In the genomic region with DNA sequence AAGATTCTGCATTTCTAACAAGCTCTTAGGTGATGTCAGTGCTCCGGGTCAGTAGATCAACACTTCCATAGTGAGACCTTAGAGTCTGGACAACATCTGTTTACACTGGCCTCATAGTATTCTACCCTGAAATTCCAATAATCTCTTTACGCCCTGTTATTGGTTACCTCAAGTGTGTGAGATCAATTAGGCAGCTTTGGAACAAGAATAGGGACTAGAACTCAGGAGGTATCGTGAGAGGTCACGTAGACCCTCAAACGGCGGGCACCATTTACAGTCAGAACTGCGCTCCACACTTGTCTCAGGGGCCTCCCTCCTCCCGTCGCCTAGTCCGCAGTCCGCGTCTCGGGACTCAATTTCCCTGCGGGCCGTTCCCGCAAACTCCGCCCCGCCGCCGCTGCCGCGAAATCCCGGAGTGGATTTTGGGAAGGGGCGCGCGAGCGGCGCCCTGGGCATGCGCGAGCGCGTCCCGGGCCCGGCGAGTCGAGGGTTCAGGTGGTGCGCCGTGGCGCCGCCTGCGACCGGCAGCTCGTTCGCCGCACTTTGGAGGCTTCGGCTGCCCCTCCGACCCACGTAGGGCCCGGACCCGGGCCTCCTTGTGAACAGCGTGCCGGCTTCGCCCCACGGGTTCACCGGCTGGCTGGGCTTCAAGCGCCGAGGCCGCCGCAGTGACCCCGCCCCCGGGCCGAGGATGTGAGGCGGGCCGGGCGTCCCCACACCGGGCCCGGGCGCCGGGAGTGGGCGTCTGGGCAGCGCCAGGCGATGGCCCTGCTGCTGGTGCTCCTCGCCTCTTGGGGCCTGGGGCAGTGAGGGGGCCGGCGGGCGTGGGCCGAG, we compare ENCODE assay signal across 8 cellular contexts. TPM values are rescaled to one million over a fixed set of nuclear protein-coding genes. Genes with fewer than 3 reads are reported as not detected.
DNase-seq lines count a peak whose midpoint lies in the region; ATAC-seq, FAIRE-seq and TF ChIP-seq lines count a peak whose summit lies in the region.

A gene with protein sequence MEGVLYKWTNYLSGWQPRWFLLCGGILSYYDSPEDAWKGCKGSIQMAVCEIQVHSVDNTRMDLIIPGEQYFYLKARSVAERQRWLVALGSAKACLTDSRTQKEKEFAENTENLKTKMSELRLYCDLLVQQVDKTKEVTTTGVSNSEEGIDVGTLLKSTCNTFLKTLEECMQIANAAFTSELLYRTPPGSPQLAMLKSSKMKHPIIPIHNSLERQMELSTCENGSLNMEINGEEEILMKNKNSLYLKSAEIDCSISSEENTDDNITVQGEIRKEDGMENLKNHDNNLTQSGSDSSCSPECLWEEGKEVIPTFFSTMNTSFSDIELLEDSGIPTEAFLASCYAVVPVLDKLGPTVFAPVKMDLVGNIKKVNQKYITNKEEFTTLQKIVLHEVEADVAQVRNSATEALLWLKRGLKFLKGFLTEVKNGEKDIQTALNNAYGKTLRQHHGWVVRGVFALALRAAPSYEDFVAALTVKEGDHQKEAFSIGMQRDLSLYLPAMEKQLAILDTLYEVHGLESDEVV (plus strand): TSS at position 498 of the 834 bp plus-strand sequence. CDS start 351 bp downstream, outside the sequence.

- 0 to 1% methylated on average over 1 to 8 of the region's 77 CpGs for WGBS in gastroesophageal sphincter (ENCODE audit: low coverage in 1 of 2), 2 donors

- no peaks in the 10 kb centered on the region for H3K27me3 ChIP-seq in gastroesophageal sphincter

- no peaks in the 10 kb centered on the region for H3K27me3 Mint-ChIP-seq in activated naive CD4-positive, alpha-beta T cell treated with anti-CD3 and anti-CD28 coated beads for 36 hours (ENCODE audit: low read depth)

- no peak within 1 kb of the TSS for H3K4me3 Mint-ChIP-seq in activated naive CD4-positive, alpha-beta T cell treated with anti-CD3 and anti-CD28 coated beads for 36 hours

- no peaks in the 10 kb centered on the region for H3K36me3 ChIP-seq in gastroesophageal sphincter

- TF ChIP-seq POLR2A in H54 (IDR thresholded peaks at IDR 0.05; ENCODE audit: low read depth, low read length) (peak; percentile 58), gastroesophageal sphincter (IDR thresholded peaks at IDR 0.05) (peak; percentile 37 to 48)

- no peaks in the 10 kb centered on the region for H3K36me3 Mint-ChIP-seq in activated naive CD4-positive, alpha-beta T cell treated with anti-CD3 and anti-CD28 coated beads for 36 hours (ENCODE audit: low read depth)

- H3K4me3 ChIP-seq in gastroesophageal sphincter, result peak within 1 kb of the TSS; percentile 81 to 96

- H3K27ac Mint-ChIP-seq in activated naive CD4-positive, alpha-beta T cell treated with anti-CD3 and anti-CD28 coated beads for 36 hours, result peak within 1 kb of the TSS; percentile 75

- no peaks in the 10 kb centered on the region for H3K9me3 Mint-ChIP-seq in activated naive CD4-positive, alpha-beta T cell treated with anti-CD3 and anti-CD28 coated beads for 36 hours

- ATAC-seq in gastroesophageal sphincter, result peak; percentile 74

- FAIRE-seq in G401.6 (lab: Jason Lieb, UNC), result peak; percentile 39
- no peak for FAIRE-seq in H54 (lab: Jason Lieb, UNC)

- H3K27ac ChIP-seq in gastroesophageal sphincter (peak within 1 kb of the TSS; percentile 83 to 96 (median 92)), substantia nigra (ENCODE audit: low read depth, low read length, poor library complexity, severe bottlenecking) (peak within 1 kb of the TSS; percentile 75)

- H3K4me1 Mint-ChIP-seq in activated naive CD4-positive, alpha-beta T cell treated with anti-CD3 and anti-CD28 coated beads for 36 hours (ENCODE audit: low read depth), result peaks cover 25% of the 10 kb centered on the region

- H3K9me3 ChIP-seq in gastroesophageal sphincter, result no peaks in the 10 kb centered on the region

- TF ChIP-seq EP300 in gastroesophageal sphincter (IDR thresholded peaks at IDR 0.05), result no peak

- intact Hi-C loops in activated naive CD4-positive, alpha-beta T cell treated with anti-CD3 and anti-CD28 coated beads for 36 hours (cut with micrococcal nuclease), result loop anchor here (1.0 to 5.0 kb wide), 8 partner anchors 135 to 936 kb away; a partner anchor contains a TSS

- peak; percentile 89 for DNase-seq in H54 (ENCODE audit: insufficient read length, low spot score)
- peak; percentile 95 for DNase-seq in LoVo (ENCODE audit: low spot score)
- peak; percentile 92 for DNase-seq in SK-MEL-5 (ENCODE audit: low read depth, low spot score)
- peak; percentile 88 for DNase-seq in activated naive CD4-positive, alpha-beta T cell treated with anti-CD3 and anti-CD28 coated beads for 36 hours
- DNase-seq in non-pigmented ciliary epithelial cell (ENCODE audit: low read depth), result peak; percentile 44
- DNase-seq in substantia nigra (lab: John Stamatoyannopoulos, UW), result peak; percentile 34 to 91 (median 85)

- peaks cover 15 to 68% (median 23%) of the 10 kb centered on the region in 3 donors for H3K4me1 ChIP-seq in gastroesophageal sphincter

- TF ChIP-seq CTCF in gastroesophageal sphincter (IDR thresholded peaks at IDR 0.05), result peak in 1 of 4 experiments; percentile 31

- in situ Hi-C loops in SK-MEL-5 (cut with HindIII; ENCODE audit: low pct_unique_long_range_greater_than_20kb, low sequenced_read_pairs), result no loop called here

- CTCF ChIA-PET in activated naive CD4-positive, alpha-beta T cell treated with anti-CD3 and anti-CD28 coated beads for 36 hours (lab: Charles Lee), result interaction anchor here (0.7 to 2.3 kb wide), 2 partner anchors 22 to 33 kb away, joined by 3 to 10 read pairs; no protein-coding TSS in a partner anchor

RNA-seq across cellular contexts. Expression of the gene that starts here (rescaled TPM):
- total RNA-seq in SK-MEL-5 (2014; rRNA removed; shearing (Covaris generic)), result 18.6 and 20.6 TPM in 2 replicates
- polyA plus RNA-seq in SK-MEL-5 (2015; cell fraction: cytosol; rRNA removed), result 10.8 and 14.2 TPM in 2 replicates
- polyA plus RNA-seq in SK-MEL-5 (2015; cell fraction: nucleus; rRNA removed), result 24.0 and 26.1 TPM in 2 replicates
- 10 to 100 TPM in 1 of 2 experiments, 1 to 10 TPM in 1; 8.7 to 10.1 TPM for total RNA-seq in activated naive CD4-positive, alpha-beta T cell treated with anti-CD3 and anti-CD28 coated beads for 36 hours
- total RNA-seq in gastroesophageal sphincter, result 10 to 100 TPM in 2 of 4 donors, 1 to 10 TPM in 2; 7.5 to 16.3 (median 11.4) TPM

Comparison
In these comparisons a context has a peak if more than half of its experiments do, and no peak if none do; other contexts are left out.
1. Peak in every context shown above with its lines: DNase-seq, ATAC-seq, H3K4me3 ChIP-seq and H3K27ac ChIP-seq.
2. DNase-seq: peak in every context shown above with its lines; median percentile 95 in LoVo; 92 in SK-MEL-5; 89 in H54; 88 in activated naive CD4-positive, alpha-beta T cell treated with anti-CD3 and anti-CD28 coated beads for 36 hours; 85 in substantia nigra; 44 in non-pigmented ciliary epithelial cell.